ENCODE assay signal across 1 cellular context in genomic region chr14:49966304-49966809, GRCh38.
A peak's percentile ranks its signal among the peaks of the same experiment; 100 is the strongest.
TF ChIP-seq lines count a peak whose summit lies in the region.

No MANE protein-coding gene starts in this region.

TF ChIP-seq in A549, 52 proteins besides CTCF, POLR2A, EP300 and RAD21 (continued from another document):
- TF ChIP-seq, protein P1, sequence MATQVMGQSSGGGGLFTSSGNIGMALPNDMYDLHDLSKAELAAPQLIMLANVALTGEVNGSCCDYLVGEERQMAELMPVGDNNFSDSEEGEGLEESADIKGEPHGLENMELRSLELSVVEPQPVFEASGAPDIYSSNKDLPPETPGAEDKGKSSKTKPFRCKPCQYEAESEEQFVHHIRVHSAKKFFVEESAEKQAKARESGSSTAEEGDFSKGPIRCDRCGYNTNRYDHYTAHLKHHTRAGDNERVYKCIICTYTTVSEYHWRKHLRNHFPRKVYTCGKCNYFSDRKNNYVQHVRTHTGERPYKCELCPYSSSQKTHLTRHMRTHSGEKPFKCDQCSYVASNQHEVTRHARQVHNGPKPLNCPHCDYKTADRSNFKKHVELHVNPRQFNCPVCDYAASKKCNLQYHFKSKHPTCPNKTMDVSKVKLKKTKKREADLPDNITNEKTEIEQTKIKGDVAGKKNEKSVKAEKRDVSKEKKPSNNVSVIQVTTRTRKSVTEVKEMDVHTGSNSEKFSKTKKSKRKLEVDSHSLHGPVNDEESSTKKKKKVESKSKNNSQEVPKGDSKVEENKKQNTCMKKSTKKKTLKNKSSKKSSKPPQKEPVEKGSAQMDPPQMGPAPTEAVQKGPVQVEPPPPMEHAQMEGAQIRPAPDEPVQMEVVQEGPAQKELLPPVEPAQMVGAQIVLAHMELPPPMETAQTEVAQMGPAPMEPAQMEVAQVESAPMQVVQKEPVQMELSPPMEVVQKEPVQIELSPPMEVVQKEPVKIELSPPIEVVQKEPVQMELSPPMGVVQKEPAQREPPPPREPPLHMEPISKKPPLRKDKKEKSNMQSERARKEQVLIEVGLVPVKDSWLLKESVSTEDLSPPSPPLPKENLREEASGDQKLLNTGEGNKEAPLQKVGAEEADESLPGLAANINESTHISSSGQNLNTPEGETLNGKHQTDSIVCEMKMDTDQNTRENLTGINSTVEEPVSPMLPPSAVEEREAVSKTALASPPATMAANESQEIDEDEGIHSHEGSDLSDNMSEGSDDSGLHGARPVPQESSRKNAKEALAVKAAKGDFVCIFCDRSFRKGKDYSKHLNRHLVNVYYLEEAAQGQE (IDR thresholded peaks at IDR 0.05), result no peak
- TF ChIP-seq HES2 (IDR thresholded peaks at IDR 0.05) (no peak), BCL3 (IDR thresholded peaks at IDR 0.05) (no peak), MAX (IDR thresholded peaks at IDR 0.05) (peak; percentile 57; the same call in 1 of the 2 replicates), RFX5 (IDR thresholded peaks at IDR 0.05) (no peak), HOXB13 (CRISPR knock-in tag; IDR thresholded peaks at IDR 0.05; ENCODE audit: low read depth) (no peak), MAFK (IDR thresholded peaks at IDR 0.05; ENCODE audit: partially characterized antibody) (peak; percentile 80)
